Comparison of ENCODE assay signal across 14 cellular contexts in the genomic region with DNA sequence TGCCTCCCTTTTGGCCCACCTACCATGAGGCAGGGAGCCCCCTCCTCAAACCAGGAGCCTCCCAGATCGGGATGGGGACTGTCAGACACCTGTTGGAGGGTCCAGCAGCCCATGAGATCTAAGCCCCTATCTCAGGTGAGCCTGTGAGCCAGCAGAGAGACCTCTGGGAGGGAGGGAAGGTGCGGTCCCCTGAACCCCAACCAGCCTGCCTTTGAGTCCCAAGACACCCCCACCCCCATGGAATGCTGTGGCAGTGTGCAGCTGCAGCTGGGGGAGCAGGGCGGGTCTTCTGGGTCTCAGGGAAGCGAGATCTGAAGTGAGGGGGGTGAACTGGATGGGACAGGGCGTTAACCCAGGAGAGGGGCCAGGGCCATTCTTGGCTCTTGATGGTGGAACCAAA. TPM values are rescaled to one million over a fixed set of nuclear protein-coding genes. Genes with fewer than 3 reads are reported as not detected.
DNase-seq lines count a peak whose midpoint lies in the region; ATAC-seq and TF ChIP-seq lines count a peak whose summit lies in the region.
"Had no signal": no experiment of that assay in that cellular context is flagged by ENCODE, and none has a peak within 500 bp of the region (broad histone marks: within the 10 kb centered on the region; RNA-seq: fewer than 3 reads in every experiment).

No MANE protein-coding gene starts in this region.

- peaks cover 14% of the 10 kb centered on the region for H3K4me1 Mint-ChIP-seq in activated CD4-positive, alpha-beta T cell treated with anti-CD3 and anti-CD28 coated beads for 36 hours
- H3K4me1 Mint-ChIP-seq in activated CD8-positive, alpha-beta T cell treated with anti-CD3 and anti-CD28 coated beads, Interleukin-2, amount 10 ng/mL, durations not matched to agents 7 days and 5 days (ENCODE audit: low read depth), result peaks cover 28% of the 10 kb centered on the region
- H3K4me1 Mint-ChIP-seq in memory B cell, result peaks cover 10% of the 10 kb centered on the region

- no peak for DNase-seq in activated CD4-positive, alpha-beta T cell treated with anti-CD3 and anti-CD28 coated beads for 36 hours
- no peak for DNase-seq in activated CD4-positive, alpha-beta T cell treated with anti-CD3 and anti-CD28 coated beads, Interleukin-2, amount 50 U/mL, for 48 hours
- no peak for DNase-seq in activated CD8-positive, alpha-beta T cell treated with anti-CD3 and anti-CD28 coated beads, Interleukin-2, amount 10 ng/mL, durations not matched to agents 7 days and 5 days
- DNase-seq in memory B cell (ENCODE audit: low spot score in 2 of 2) (no peak), stomach (no peak), ACHN (no peak), brain microvascular endothelial cell (no peak)
- DNase-seq: DMS 273 treated with DMSO at 0.1 percent for 48 hours; Kasumi-1; NCI-H2081 treated with DMSO at 0.1 percent for 48 hours; NK-92 treated with Interleukin-12 subunit alpha and Interleukin-12 subunit beta, amount 100 ng/mL, for 24 hours; SK-N-SH had no signal

- TF ChIP-seq POLR2A in stomach (IDR thresholded peaks at IDR 0.05), result no peak

- H3K27ac ChIP-seq in stomach (peak overlapping the region in 3 of 5 donors; percentile 65 to 92 (median 77)), brain microvascular endothelial cell (no peak overlapping the region)

- in situ Hi-C loops in ACHN (cut with HindIII; ENCODE audit: low pct_ligation_motif_present, low pct_unique_long_range_greater_than_20kb, low sequenced_read_pairs), result no loop called here
- in situ Hi-C loops in brain microvascular endothelial cell (cut with HindIII; ENCODE audit: low pct_ligation_motif_present, low sequenced_read_pairs), result no loop called here

- POLR2A ChIA-PET in activated CD4-positive, alpha-beta T cell treated with anti-CD3 and anti-CD28 coated beads for 36 hours (lab: Charles Lee), result no interaction called here
- POLR2A ChIA-PET in activated CD8-positive, alpha-beta T cell treated with anti-CD3 and anti-CD28 coated beads, Interleukin-2, amount 10 ng/mL, durations not matched to agents 7 days and 5 days (lab: Charles Lee), result interaction anchor here (1.7 kb wide), 1 partner anchor 353 kb away, joined by 8 read pairs; no protein-coding TSS in a partner anchor

- H3K27ac Mint-ChIP-seq in activated CD4-positive, alpha-beta T cell treated with anti-CD3 and anti-CD28 coated beads for 36 hours, result no peak overlapping the region
- H3K27ac Mint-ChIP-seq in activated CD8-positive, alpha-beta T cell treated with anti-CD3 and anti-CD28 coated beads, Interleukin-2, amount 10 ng/mL, durations not matched to agents 7 days and 5 days, result no peak overlapping the region
- H3K27ac Mint-ChIP-seq in memory B cell, result peak overlapping the region; percentile 72

- intact Hi-C loops in activated CD4-positive, alpha-beta T cell treated with anti-CD3 and anti-CD28 coated beads for 36 hours (cut with DNase I, micrococcal nuclease), result loop anchor here (5.0 kb wide), 3 partner anchors 440 to 690 kb away; a partner anchor contains a TSS
- intact Hi-C loops in stomach (cut with DNase I; ENCODE audit: low total_unique reads), result loop anchor here (2.0 to 10.0 kb wide), 3 partner anchors 352 to 582 kb away; a partner anchor contains a TSS

- WGBS in stomach, 5 donors, result 85 to 92% (median 89%) methylated on average over 4 to 5 of the region's 5 CpGs

- H3K27me3 ChIP-seq in stomach (peaks cover 0 to 19% (median 3%) of the 10 kb centered on the region in 3 donors), brain microvascular endothelial cell (replicated peaks) (peaks cover 6% of the 10 kb centered on the region)

- H3K9me3 Mint-ChIP-seq in activated CD4-positive, alpha-beta T cell treated with anti-CD3 and anti-CD28 coated beads for 36 hours (ENCODE audit: low read depth), result no peaks in the 10 kb centered on the region
- no peaks in the 10 kb centered on the region for H3K9me3 Mint-ChIP-seq in activated CD8-positive, alpha-beta T cell treated with anti-CD3 and anti-CD28 coated beads, Interleukin-2, amount 10 ng/mL, durations not matched to agents 7 days and 5 days (ENCODE audit: insufficient read depth)
- no peaks in the 10 kb centered on the region for H3K9me3 Mint-ChIP-seq in memory B cell

- peaks cover 5% of the 10 kb centered on the region for H3K27me3 Mint-ChIP-seq in activated CD4-positive, alpha-beta T cell treated with anti-CD3 and anti-CD28 coated beads for 36 hours
- H3K27me3 Mint-ChIP-seq in activated CD8-positive, alpha-beta T cell treated with anti-CD3 and anti-CD28 coated beads, Interleukin-2, amount 10 ng/mL, durations not matched to agents 7 days and 5 days (ENCODE audit: low read depth), result peaks cover 21% of the 10 kb centered on the region
- H3K27me3 Mint-ChIP-seq in memory B cell, result peaks cover 6% of the 10 kb centered on the region

- CTCF ChIA-PET in activated CD4-positive, alpha-beta T cell treated with anti-CD3 and anti-CD28 coated beads for 36 hours (lab: Charles Lee), result interaction anchor here (0.6 to 10.2 kb wide), 11 partner anchors 8 to 467 kb away, joined by 3 to 255 read pairs (median 4); a partner anchor contains a TSS
- CTCF ChIA-PET in activated CD8-positive, alpha-beta T cell treated with anti-CD3 and anti-CD28 coated beads, Interleukin-2, amount 10 ng/mL, durations not matched to agents 7 days and 5 days (lab: Charles Lee), result interaction anchor here (0.7 to 13.7 kb wide), 15 partner anchors 9 to 455 kb away, joined by 3 to 485 read pairs (median 4); no protein-coding TSS in a partner anchor

- H3K4me1 ChIP-seq in stomach, result peaks cover 21 to 76% (median 68%) of the 10 kb centered on the region in 4 donors

- no peaks in the 10 kb centered on the region for H3K36me3 Mint-ChIP-seq in activated CD4-positive, alpha-beta T cell treated with anti-CD3 and anti-CD28 coated beads for 36 hours (ENCODE audit: low read depth)
- H3K36me3 Mint-ChIP-seq in activated CD8-positive, alpha-beta T cell treated with anti-CD3 and anti-CD28 coated beads, Interleukin-2, amount 10 ng/mL, durations not matched to agents 7 days and 5 days (ENCODE audit: low read depth), result no peaks in the 10 kb centered on the region
- H3K36me3 Mint-ChIP-seq in memory B cell, result no peaks in the 10 kb centered on the region

- ATAC-seq in activated CD4-positive, alpha-beta T cell treated with anti-CD3 and anti-CD28 coated beads for 36 hours, result no peak
- no peak for ATAC-seq in activated CD8-positive, alpha-beta T cell treated with anti-CD3 and anti-CD28 coated beads, Interleukin-2, amount 10 ng/mL, durations not matched to agents 7 days and 5 days
- ATAC-seq in memory B cell (ENCODE audit: low read depth) (no peak), HG03039 (IDR thresholded peaks at IDR 0.05; ENCODE audit: unreplicated experiment) (no peak)

- no peaks in the 10 kb centered on the region for H3K36me3 ChIP-seq in stomach
- no peaks in the 10 kb centered on the region for H3K36me3 ChIP-seq in brain microvascular endothelial cell (replicated peaks)
- H3K36me3 ChIP-seq: thoracic aorta had no signal

- H3K9me3 ChIP-seq in stomach, result no peaks in the 10 kb centered on the region
- H3K9me3 ChIP-seq: SK-N-SH, thoracic aorta had no signal

- no peak for TF ChIP-seq EP300 in stomach (IDR thresholded peaks at IDR 0.05)

- peak overlapping the region; percentile 24 for H3K4me3 Mint-ChIP-seq in activated CD4-positive, alpha-beta T cell treated with anti-CD3 and anti-CD28 coated beads for 36 hours
- H3K4me3 Mint-ChIP-seq in activated CD8-positive, alpha-beta T cell treated with anti-CD3 and anti-CD28 coated beads, Interleukin-2, amount 10 ng/mL, durations not matched to agents 7 days and 5 days, result peak overlapping the region; percentile 40
- H3K4me3 Mint-ChIP-seq in memory B cell, result peak overlapping the region; percentile 77

- H3K4me3 ChIP-seq in stomach (no peak overlapping the region), brain microvascular endothelial cell (ENCODE audit: low read depth, low read length) (no peak overlapping the region)

- TF ChIP-seq CTCF in stomach (IDR thresholded peaks at IDR 0.05) (no peak), brain microvascular endothelial cell (IDR thresholded peaks at IDR 0.05; ENCODE audit: low read depth, low read length, missing control alignments) (no peak)

RNA-seq across cellular contexts. Expression of a gene that starts 1.4 kb away (rescaled TPM):
- under 1 TPM; 0.21 to 0.53 TPM for total RNA-seq in activated CD4-positive, alpha-beta T cell treated with anti-CD3 and anti-CD28 coated beads for 36 hours
- total RNA-seq in activated CD8-positive, alpha-beta T cell treated with anti-CD3 and anti-CD28 coated beads, Interleukin-2, amount 10 ng/mL, durations not matched to agents 7 days and 5 days, result under 1 TPM; 0.21 to 0.32 TPM
- 10 to 100 TPM; 10.5 to 99.1 (median 14.2) TPM for total RNA-seq in stomach
- 10 to 100 TPM; 41.7 to 51.0 (median 42.9) TPM for polyA plus RNA-seq in stomach

RNA-seq across cellular contexts. Expression of a gene that starts 42.3 kb away (rescaled TPM):
- total RNA-seq in activated CD4-positive, alpha-beta T cell treated with anti-CD3 and anti-CD28 coated beads for 36 hours, result 1 to 10 TPM; 3.1 to 3.7 TPM
- 1 to 10 TPM; 1.3 to 2.6 TPM for total RNA-seq in activated CD8-positive, alpha-beta T cell treated with anti-CD3 and anti-CD28 coated beads, Interleukin-2, amount 10 ng/mL, durations not matched to agents 7 days and 5 days
- total RNA-seq in stomach, result 10 to 100 TPM in 1 of 5 donors, 1 to 10 TPM in 1, not detected in 3; 3.1 to 34.2 TPM
- polyA plus RNA-seq in stomach, result 10 to 100 TPM; 19.7 to 32.7 (median 25.5) TPM

Comparison
In these comparisons a context has a peak if more than half of its experiments do, and no peak if none do; other contexts are left out.
1. H3K4me3 Mint-ChIP-seq: peak in every context shown above with its lines; median percentile 77 in memory B cell; 40 in activated CD8-positive, alpha-beta T cell treated with anti-CD3 and anti-CD28 coated beads, Interleukin-2, amount 10 ng/mL, durations not matched to agents 7 days and 5 days; 24 in activated CD4-positive, alpha-beta T cell treated with anti-CD3 and anti-CD28 coated beads for 36 hours.
2. RNA of a gene that starts 1.4 kb away (total RNA-seq): 10.5 to 99.1 TPM in stomach; 0.21 to 0.53 TPM in activated CD4-positive, alpha-beta T cell treated with anti-CD3 and anti-CD28 coated beads for 36 hours and 0.21 to 0.32 TPM in activated CD8-positive, alpha-beta T cell treated with anti-CD3 and anti-CD28 coated beads, Interleukin-2, amount 10 ng/mL, durations not matched to agents 7 days and 5 days; every median in the first group is over 4 times any median in the second.